23 cellular contexts compared by ENCODE assay signal in genomic region chr10:97229322-97229721, GRCh38. TPM values are rescaled to one million over a fixed set of nuclear protein-coding genes. Genes with fewer than 3 reads are reported as not detected.
DNase-seq lines count a peak whose midpoint lies in the region; ATAC-seq and TF ChIP-seq lines count a peak whose summit lies in the region.
"Had no signal": no experiment of that assay in that cellular context is flagged by ENCODE, and none has a peak within 500 bp of the region (broad histone marks: within the 10 kb centered on the region; RNA-seq: fewer than 3 reads in every experiment).

No MANE protein-coding gene starts in this region.

- H3K4me2 ChIP-seq in PC-3 (ENCODE audit: low read length) (peak overlapping the region; percentile 74), fibroblast of lung (ENCODE audit: extremely low read depth, insufficient read depth, low read length) (no peak overlapping the region), mammary epithelial cell (ENCODE audit: insufficient read depth, low read depth, low read length) (no peak overlapping the region)

- no peaks in the 10 kb centered on the region for H3K9me2 ChIP-seq in PC-3 (replicated peaks; ENCODE audit: low read length)

- no peaks in the 10 kb centered on the region for H3K27me3 Mint-ChIP-seq in activated T-cell treated with anti-CD3 and anti-CD28 coated beads, Interleukin-2, amount 50 U/mL, for 72 hours (ENCODE audit: low read depth)
- H3K27me3 Mint-ChIP-seq: CD4-positive, CD25-positive, alpha-beta regulatory T cell; type B pancreatic cell had no signal

- BruUV-seq in PC-3 (replicated peaks; lab: Mats Ljungman, UMichigan) (no TSS peak), mammary epithelial cell (replicated peaks; lab: Mats Ljungman, UMichigan) (no TSS peak)

- no peak for DNase-seq in activated T-cell treated with anti-CD3 and anti-CD28 coated beads, Interleukin-2, amount 50 U/mL, for 72 hours
- DNase-seq in activated T-cell treated with anti-CD3 and anti-CD28 coated beads, Interleukin-2, amount 50 U/mL, for 48 hours, result no peak
- DNase-seq in PC-3 (peak; percentile 63), fibroblast of lung (ENCODE audit: low read depth in 2 of 2) (peak; percentile 13 to 18), renal cortical epithelial cell (ENCODE audit: low read depth) (peak; percentile 69), NCI-H774 (lab: John Stamatoyannopoulos, UW) (no peak), spleen (no peak), mammary epithelial cell (no peak)
- DNase-seq: activated CD4-positive, alpha-beta T cell treated with anti-CD3 and anti-CD28 coated beads, Interleukin-2, amount 50 U/mL, for 48 hours; amygdala; CD4-positive, CD25-positive, alpha-beta regulatory T cell; effector memory CD4-positive, alpha-beta T cell; left cardiac atrium; midbrain; NCI-H187; NCI-H345; RPMI8226; stimulated activated naive CD4-positive, alpha-beta T cell had no signal

- peaks cover 12 to 30% of the 10 kb centered on the region in 2 donors for H3K36me3 Mint-ChIP-seq in activated T-cell treated with anti-CD3 and anti-CD28 coated beads, Interleukin-2, amount 50 U/mL, for 72 hours (ENCODE audit: insufficient read depth in 2 of 2)

- H3K9me3 Mint-ChIP-seq in activated T-cell treated with anti-CD3 and anti-CD28 coated beads, Interleukin-2, amount 50 U/mL, for 72 hours, result no peaks in the 10 kb centered on the region
- H3K9me3 Mint-ChIP-seq: activated T-helper 1 cell treated with anti-CD3 and anti-CD28 coated beads, Interleukin-12 subunit alpha, Interleukin-12 subunit beta, Interleukin-2, Interleukin-4 antibody, amounts not matched to agents 30 ng/mL and 10 ng/mL and 1 ng/mL, durations not matched to agents 14 hours and 24 hours and 36 hours; CD4-positive, CD25-positive, alpha-beta regulatory T cell; neural crest cell; type B pancreatic cell had no signal

- dilution Hi-C loops in mammary epithelial cell (cut with HindIII; ENCODE audit: low sequenced_read_pairs), result no loop called here

- no peaks in the 10 kb centered on the region for H3K79me2 ChIP-seq in PC-3 (ENCODE audit: low read length)
- no peaks in the 10 kb centered on the region for H3K79me2 ChIP-seq in fibroblast of lung (ENCODE audit: control insufficient read depth, insufficient read depth, low read length)
- no peaks in the 10 kb centered on the region for H3K79me2 ChIP-seq in mammary epithelial cell (ENCODE audit: insufficient read depth, low read length)

- peak overlapping the region; percentile 91 for H3K27ac Mint-ChIP-seq in activated T-cell treated with anti-CD3 and anti-CD28 coated beads, Interleukin-2, amount 50 U/mL, for 72 hours
- H3K27ac Mint-ChIP-seq: activated T-helper 1 cell treated with anti-CD3 and anti-CD28 coated beads, Interleukin-12 subunit alpha, Interleukin-12 subunit beta, Interleukin-2, Interleukin-4 antibody, amounts not matched to agents 30 ng/mL and 10 ng/mL and 1 ng/mL, durations not matched to agents 14 hours and 24 hours and 36 hours; type B pancreatic cell had no signal

- H3K36me3 ChIP-seq in PC-3 (ENCODE audit: low read depth, low read length) (no peaks in the 10 kb centered on the region), fibroblast of lung (ENCODE audit: control insufficient read depth, insufficient read depth, low read length) (no peaks in the 10 kb centered on the region), spleen (peaks cover 0 to 99% (median 56%) of the 10 kb centered on the region in 6 donors), mammary epithelial cell (ENCODE audit: insufficient read depth, low read length) (peaks cover 3% of the 10 kb centered on the region)

- no peaks in the 10 kb centered on the region for H3F3A ChIP-seq in PC-3 (ENCODE audit: low read length, unreplicated experiment)

- peaks cover 22% of the 10 kb centered on the region for H3K4me1 ChIP-seq in PC-3 (ENCODE audit: insufficient read depth, low read length)
- H3K4me1 ChIP-seq in fibroblast of lung (ENCODE audit: control insufficient read depth, extremely low read depth, insufficient read depth, low read length), result no peaks in the 10 kb centered on the region
- peaks cover 0 to 8% (median 2%) of the 10 kb centered on the region in 6 donors for H3K4me1 ChIP-seq in spleen
- no peaks in the 10 kb centered on the region for H3K4me1 ChIP-seq in mammary epithelial cell (ENCODE audit: insufficient read depth, low read length)

- H2AFZ ChIP-seq in PC-3 (ENCODE audit: low read length), result no peak overlapping the region
- no peak overlapping the region for H2AFZ ChIP-seq in fibroblast of lung (ENCODE audit: low read length)
- no peak overlapping the region for H2AFZ ChIP-seq in mammary epithelial cell (ENCODE audit: low read depth, low read length)

- no peak for TF ChIP-seq POLR2A in spleen (IDR thresholded peaks at IDR 0.05)

- intact Hi-C loops in PC-3 (cut with micrococcal nuclease), result no loop called here
- intact Hi-C loops in spleen (cut with DNase I; ENCODE audit: low total_unique reads), result no loop called here
- intact Hi-C loops in mammary epithelial cell (cut with micrococcal nuclease), result no loop called here

- H3K27me3 ChIP-seq in PC-3 (ENCODE audit: low read length) (no peaks in the 10 kb centered on the region), fibroblast of lung (ENCODE audit: control insufficient read depth, insufficient read depth, low read length) (no peaks in the 10 kb centered on the region), spleen (replicated peaks in 1 of 7) (no peaks in the 10 kb centered on the region), mammary epithelial cell (ENCODE audit: insufficient read depth, low read length) (no peaks in the 10 kb centered on the region)

- H3K9ac ChIP-seq in PC-3 (ENCODE audit: low read length) (peak overlapping the region; percentile 52), fibroblast of lung (ENCODE audit: insufficient read depth, low read length) (no peak overlapping the region), mammary epithelial cell (ENCODE audit: insufficient read depth, low read length) (no peak overlapping the region)

- H3K4me1 Mint-ChIP-seq in activated T-cell treated with anti-CD3 and anti-CD28 coated beads, Interleukin-2, amount 50 U/mL, for 72 hours (ENCODE audit: low read depth), result peaks cover 35% of the 10 kb centered on the region

- peak overlapping the region; percentile 29; the same call in 1 of the 2 replicates for H3K4me3 ChIP-seq in PC-3 (ENCODE audit: low read length)
- H3K4me3 ChIP-seq in fibroblast of lung (replicated peaks in 1 of 4; ENCODE audit: control extremely low read depth in 1 of 4, insufficient read depth in 1 of 4, low read depth in 3 of 4, low read length in 4 of 4), result no peak overlapping the region
- H3K4me3 ChIP-seq in spleen, result no peak overlapping the region
- H3K4me3 ChIP-seq in mammary epithelial cell (replicated peaks in 1 of 3; ENCODE audit: insufficient read depth in 1 of 3, low read depth in 2 of 3, low read length in 3 of 3), result no peak overlapping the region

- in situ Hi-C loops in mammary epithelial cell (cut with MboI; ENCODE audit: low sequenced_read_pairs in 2 of 2), result no loop called here

- CTCF ChIA-PET in PC-3 (lab: Charles Lee), result interaction anchor here (1.2 to 1.6 kb wide), 2 partner anchors 33 to 156 kb away, joined by 3 to 9 read pairs; no protein-coding TSS in a partner anchor
- CTCF ChIA-PET in mammary epithelial cell (lab: Charles Lee; ENCODE audit: low non-redundant PET), result no interaction called here

- peak overlapping the region in 1 of 2 donors; percentile 78 for H3K4me3 Mint-ChIP-seq in activated T-cell treated with anti-CD3 and anti-CD28 coated beads, Interleukin-2, amount 50 U/mL, for 72 hours
- H3K4me3 Mint-ChIP-seq: activated T-helper 1 cell treated with anti-CD3 and anti-CD28 coated beads, Interleukin-12 subunit alpha, Interleukin-12 subunit beta, Interleukin-2, Interleukin-4 antibody, amounts not matched to agents 30 ng/mL and 10 ng/mL and 1 ng/mL, durations not matched to agents 14 hours and 24 hours and 36 hours; CD4-positive, CD25-positive, alpha-beta regulatory T cell; neural crest cell; type B pancreatic cell had no signal

- POLR2A ChIA-PET in PC-3 (lab: Charles Lee; ENCODE audit: unreplicated experiment), result no interaction called here

- TF ChIP-seq CTCF in PC-3 (conservative IDR thresholded peaks at IDR 0.05; ENCODE audit: low read depth, low read length) (no peak), fibroblast of lung (conservative IDR thresholded peaks at IDR 0.05 in 1 of 2, IDR thresholded peaks at IDR 0.05 in 1 of 2; ENCODE audit: low read depth in 1 of 2, low read length in 2 of 2) (no peak), spleen (IDR thresholded peaks at IDR 0.05 in 8 of 11, conservative IDR thresholded peaks at IDR 0.05 in 3 of 11) (no peak), mammary epithelial cell (conservative IDR thresholded peaks at IDR 0.05 in 1 of 2, IDR thresholded peaks at IDR 0.05 in 1 of 2; ENCODE audit: extremely low read depth in 1 of 2, insufficient read depth in 1 of 2, low read depth in 1 of 2, low read length in 2 of 2) (no peak)

- H3K27ac ChIP-seq in PC-3 (ENCODE audit: low read length) (peak overlapping the region; percentile 86), fibroblast of lung (ENCODE audit: insufficient read depth, low read length) (no peak overlapping the region), spleen (no peak overlapping the region), mammary epithelial cell (ENCODE audit: insufficient read depth, low read depth, low read length) (no peak overlapping the region)

- H4K20me1 ChIP-seq in PC-3 (ENCODE audit: low read length) (no peaks in the 10 kb centered on the region), fibroblast of lung (ENCODE audit: control insufficient read depth, extremely low read depth, insufficient read depth, low read length) (no peaks in the 10 kb centered on the region), mammary epithelial cell (ENCODE audit: insufficient read depth, low read length) (no peaks in the 10 kb centered on the region)

- peak; percentile 46 to 48 for ATAC-seq in activated T-cell treated with anti-CD3 and anti-CD28 coated beads, Interleukin-2, amount 50 U/mL, for 72 hours (replicated peaks in 1 of 2)
- peak; percentile 89 for ATAC-seq in PC-3
- ATAC-seq: HepG2, left cardiac atrium had no signal

- H3K9me3 ChIP-seq in PC-3 (ENCODE audit: low read length) (no peaks in the 10 kb centered on the region), fibroblast of lung (ENCODE audit: control insufficient read depth, insufficient read depth, low read depth, low read length) (no peaks in the 10 kb centered on the region), spleen (no peaks in the 10 kb centered on the region), mammary epithelial cell (replicated peaks; ENCODE audit: insufficient read depth, low read length) (no peaks in the 10 kb centered on the region)

RNA-seq across cellular contexts. Expression of gene SLIT1, which starts 43.6 kb away (rescaled TPM):
- 1 to 10 TPM in 1 of 2 donors, under 1 TPM in 1; 0.65 to 1.3 TPM for total RNA-seq in activated T-cell treated with anti-CD3 and anti-CD28 coated beads, Interleukin-2, amount 50 U/mL, for 72 hours
- total RNA-seq in PC-3 (2014; rRNA removed), result not detected in 2 replicates
- under 0.01 and 0.17 TPM in 2 replicates for total RNA-seq in fibroblast of lung
- polyA plus RNA-seq in fibroblast of lung, result 0.01 and 0.02 TPM in 2 replicates
- polyA plus RNA-seq in fibroblast of lung (2012), result 0.01 TPM in 1 of 2 replicates, not detected in the other
- not detected in 2 replicates for polyA minus RNA-seq in fibroblast of lung (ENCODE audit: low replicate concordance)
- under 0.01 TPM in 1 of 2 replicates, not detected in the other for total RNA-seq in renal cortical epithelial cell
- under 1 TPM; 0.19 to 0.82 (median 0.64) TPM for total RNA-seq in spleen
- under 1 TPM; 0.11 to 0.52 (median 0.29) TPM for polyA plus RNA-seq in spleen
- total RNA-seq in mammary epithelial cell, result not detected
- not detected for polyA plus RNA-seq in mammary epithelial cell
- not detected for polyA minus RNA-seq in mammary epithelial cell
- total RNA-seq: M059J had no signal
- polyA plus RNA-seq: CD4-positive, CD25-positive, alpha-beta regulatory T cell had no signal

Comparison
In these comparisons a context has a peak if more than half of its experiments do, and no peak if none do; other contexts are left out.
1. DNase-seq: peak in PC-3 (single experiment), fibroblast of lung (2 of 2) and renal cortical epithelial cell (single experiment); none in activated T-cell treated with anti-CD3 and anti-CD28 coated beads, Interleukin-2, amount 50 U/mL, for 72 hours (0 of 2), activated T-cell treated with anti-CD3 and anti-CD28 coated beads, Interleukin-2, amount 50 U/mL, for 48 hours (0 of 2), NCI-H774 (single experiment), spleen (single experiment) and mammary epithelial cell (single experiment).